ENCODE assay signal across 1 cellular context in the genomic region with DNA sequence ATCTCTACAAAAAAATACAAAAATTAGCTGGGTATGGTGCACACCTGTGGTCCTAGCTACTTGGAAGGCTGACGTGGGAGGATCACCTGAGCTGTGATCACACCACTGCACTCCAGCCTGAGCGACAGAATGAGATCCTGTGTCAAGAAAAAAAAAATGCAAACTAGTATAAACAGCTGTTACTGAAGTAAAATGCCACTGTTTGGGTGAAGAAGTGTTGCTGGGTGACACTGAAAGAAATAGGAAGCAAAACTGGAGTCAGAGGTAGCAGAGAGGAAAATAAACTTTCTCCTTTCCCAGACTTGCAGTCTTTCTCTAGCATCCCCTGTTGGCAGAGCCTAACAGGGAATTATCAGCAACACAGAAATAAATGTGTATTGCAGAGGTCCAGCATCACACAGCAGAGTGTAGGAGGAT.
TF ChIP-seq lines count a peak whose summit lies in the region.

No MANE protein-coding gene starts in this region.

TF ChIP-seq in SK-N-SH, 30 proteins besides CTCF, POLR2A, EP300 and RAD21 (continued from another document):
- TF ChIP-seq RCOR1 (IDR thresholded peaks at IDR 0.05; ENCODE audit: low read length) (no peak), SIN3A (IDR thresholded peaks at IDR 0.05; ENCODE audit: borderline replicate concordance, low read depth, low read length) (no peak), RFX5 (IDR thresholded peaks at IDR 0.05; ENCODE audit: low read length) (no peak), NFIC (IDR thresholded peaks at IDR 0.05; ENCODE audit: borderline replicate concordance) (no peak), NRF1 (IDR thresholded peaks at IDR 0.05; ENCODE audit: low read depth, low read length) (no peak)
